In genomic region chr1:241531195-241532172, GRCh38 we compare ENCODE assay signal across 8 cellular contexts. TPM values are rescaled to one million over a fixed set of nuclear protein-coding genes. Genes with fewer than 3 reads are reported as not detected.
DNase-seq lines count a peak whose midpoint lies in the region; ATAC-seq and TF ChIP-seq lines count a peak whose summit lies in the region.

No MANE protein-coding gene starts in this region.

- H3K4me1 ChIP-seq in BE2C: no peaks in the 10 kb centered on the region
- H3K4me1 ChIP-seq in endodermal cell (ENCODE audit: control insufficient read depth, insufficient read depth, low read length): peaks cover 6% of the 10 kb centered on the region
- H3K4me1 ChIP-seq in mucosa of stomach (ENCODE audit: control insufficient read depth, insufficient read depth, low read length): no peaks in the 10 kb centered on the region

- no peaks in the 10 kb centered on the region for H3K27me3 Mint-ChIP-seq in endodermal cell (ENCODE audit: insufficient read depth)

- WGBS in endodermal cell (ENCODE audit: insufficient coverage in 1 of 2, insufficient read length in 1 of 2), 2 experiments: 56 to 84% methylated on average over 5 to 11 of the region's 11 CpGs

- H3K27me3 ChIP-seq in BE2C (peaks cover 37% of the 10 kb centered on the region), endodermal cell (ENCODE audit: control insufficient read depth, insufficient read depth, low read length, poor library complexity, severe bottlenecking) (no peaks in the 10 kb centered on the region), mucosa of stomach (ENCODE audit: control insufficient read depth, insufficient read depth, low read length) (no peaks in the 10 kb centered on the region)

- H3K9me3 Mint-ChIP-seq in endodermal cell: no peaks in the 10 kb centered on the region

- H3K27ac ChIP-seq in endodermal cell (ENCODE audit: low read depth, low read length): no peak overlapping the region

- no peak overlapping the region for H3K4me3 Mint-ChIP-seq in endodermal cell

- H3K4me3 ChIP-seq in BE2C (ENCODE audit: low read depth, low read length) (peak overlapping the region; percentile 69), endodermal cell (ENCODE audit: low read length) (no peak overlapping the region), mucosa of stomach (ENCODE audit: low read length) (peak overlapping the region; percentile 4)

- TF ChIP-seq CTCF in BE2C (IDR thresholded peaks at IDR 0.05; ENCODE audit: low read depth, low read length) (peak; percentile 55), endodermal cell (conservative IDR thresholded peaks at IDR 0.05) (peak; percentile 77)

- ATAC-seq in GM18520 (IDR thresholded peaks at IDR 0.05; ENCODE audit: unreplicated experiment): peak; percentile 44
- peak; percentile 67 for ATAC-seq in HG02981 (IDR thresholded peaks at IDR 0.05; ENCODE audit: unreplicated experiment)
- peak; percentile 95 for ATAC-seq in SK-N-SH treated with all-trans-retinoic acid at 6 μM for 48 hours

- H3K9ac ChIP-seq in endodermal cell (ENCODE audit: extremely low read depth, low read length, poor library complexity, severe bottlenecking) (no peak overlapping the region), mucosa of stomach (ENCODE audit: low read length) (peak overlapping the region; percentile 57)

- DNase-seq in BE2C (no peak), NCI-H1436 (lab: John Stamatoyannopoulos, UW) (peak; percentile 69), endodermal cell (no peak), UCSD-AML1 (lab: John Stamatoyannopoulos, UW; ENCODE audit: unreplicated experiment) (no peak)

- H3K4me1 Mint-ChIP-seq in endodermal cell: peaks cover 11% of the 10 kb centered on the region

- H3K36me3 ChIP-seq in BE2C (no peaks in the 10 kb centered on the region), endodermal cell (ENCODE audit: control insufficient read depth, insufficient read depth, low read length) (no peaks in the 10 kb centered on the region), mucosa of stomach (ENCODE audit: control insufficient read depth, insufficient read depth, low read length) (no peaks in the 10 kb centered on the region)

- H3K27ac Mint-ChIP-seq in endodermal cell: no peak overlapping the region

- no peaks in the 10 kb centered on the region for H3K36me3 Mint-ChIP-seq in endodermal cell (ENCODE audit: low read depth)

- H3K9me3 ChIP-seq in BE2C (no peaks in the 10 kb centered on the region), endodermal cell (ENCODE audit: control insufficient read depth, low read length) (no peaks in the 10 kb centered on the region), mucosa of stomach (ENCODE audit: control insufficient read depth, low read length) (no peaks in the 10 kb centered on the region)

TF ChIP-seq in SK-N-SH treated with all-trans-retinoic acid at 6 μM for 48 hours, 23 proteins besides CTCF, POLR2A, EP300 and RAD21:
- TF ChIP-seq, protein P1, sequence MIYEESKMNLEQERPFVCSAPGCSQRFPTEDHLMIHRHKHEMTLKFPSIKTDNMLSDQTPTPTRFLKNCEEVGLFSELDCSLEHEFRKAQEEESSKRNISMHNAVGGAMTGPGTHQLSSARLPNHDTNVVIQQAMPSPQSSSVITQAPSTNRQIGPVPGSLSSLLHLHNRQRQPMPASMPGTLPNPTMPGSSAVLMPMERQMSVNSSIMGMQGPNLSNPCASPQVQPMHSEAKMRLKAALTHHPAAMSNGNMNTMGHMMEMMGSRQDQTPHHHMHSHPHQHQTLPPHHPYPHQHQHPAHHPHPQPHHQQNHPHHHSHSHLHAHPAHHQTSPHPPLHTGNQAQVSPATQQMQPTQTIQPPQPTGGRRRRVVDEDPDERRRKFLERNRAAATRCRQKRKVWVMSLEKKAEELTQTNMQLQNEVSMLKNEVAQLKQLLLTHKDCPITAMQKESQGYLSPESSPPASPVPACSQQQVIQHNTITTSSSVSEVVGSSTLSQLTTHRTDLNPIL (CRISPR knock-in tag; IDR thresholded peaks at IDR 0.05; ENCODE audit: low read depth): no peak
- TF ChIP-seq GLIS3 (CRISPR knock-in tag; IDR thresholded peaks at IDR 0.05) (no peak), ZFP30 (CRISPR knock-in tag; IDR thresholded peaks at IDR 0.05) (no peak), PATZ1 (CRISPR knock-in tag; IDR thresholded peaks at IDR 0.05; ENCODE audit: borderline replicate concordance) (no peak), PPARA (CRISPR knock-in tag; IDR thresholded peaks at IDR 0.05; ENCODE audit: borderline replicate concordance) (no peak), SNAI2 (CRISPR knock-in tag; IDR thresholded peaks at IDR 0.05) (no peak), CSRNP3 (CRISPR knock-in tag; IDR thresholded peaks at IDR 0.05) (no peak), BACH2 (CRISPR knock-in tag; IDR thresholded peaks at IDR 0.05; ENCODE audit: borderline replicate concordance) (no peak), ZC3H10 (CRISPR knock-in tag; IDR thresholded peaks at IDR 0.05) (no peak), ARNTL (CRISPR knock-in tag; IDR thresholded peaks at IDR 0.05; ENCODE audit: borderline replicate concordance, low read depth) (no peak), ZFP3 (CRISPR knock-in tag; IDR thresholded peaks at IDR 0.05) (no peak), ZNF8 (CRISPR knock-in tag; IDR thresholded peaks at IDR 0.05) (no peak)

RNA-seq across cellular contexts. Expression of gene KMO, which starts 0.7 kb away (rescaled TPM):
- polyA plus RNA-seq in BE2C (2012; ENCODE audit: insufficient read depth, insufficient read length, low read depth): not detected
- not detected for total RNA-seq in endodermal cell
- not detected for polyA plus RNA-seq in endodermal cell (2013, experiment 1 of 2)
- polyA plus RNA-seq in endodermal cell (2013, experiment 2 of 2): not detected

RNA-seq across cellular contexts. Expression of gene FH, which starts 11.9 kb away (rescaled TPM):
- polyA plus RNA-seq in BE2C (2012; ENCODE audit: insufficient read depth, insufficient read length, low read depth): 59.3 TPM
- total RNA-seq in endodermal cell: 10 to 100 TPM; 65.5 to 66.7 TPM
- 64.7 TPM for polyA plus RNA-seq in endodermal cell (2013, experiment 1 of 2)
- 68.4 TPM for polyA plus RNA-seq in endodermal cell (2013, experiment 2 of 2)

Comparison
In these comparisons a context has a peak if more than half of its experiments do, and no peak if none do; other contexts are left out.
1. ATAC-seq: peak in every context shown above with its lines; median percentile 95 in SK-N-SH treated with all-trans-retinoic acid at 6 μM for 48 hours; 67 in HG02981; 44 in GM18520.